Comparison of ENCODE assay signal across 8 cellular contexts in genomic region chr1:20194770-20195463, GRCh38. TPM values are rescaled to one million over a fixed set of nuclear protein-coding genes. Genes with fewer than 3 reads are reported as not detected.
A peak's percentile ranks its signal among the peaks of the same experiment; 100 is the strongest.
DNase-seq lines count a peak whose midpoint lies in the region; ATAC-seq and TF ChIP-seq lines count a peak whose summit lies in the region.

No MANE protein-coding gene starts in this region.

- H3K36me3 Mint-ChIP-seq in CD4-positive, alpha-beta T cell (ENCODE audit: low read depth): no peaks in the 10 kb centered on the region
- H3K36me3 Mint-ChIP-seq in activated naive CD4-positive, alpha-beta T cell treated with anti-CD3 and anti-CD28 coated beads for 36 hours (ENCODE audit: low read depth): no peaks in the 10 kb centered on the region

- no peaks in the 10 kb centered on the region for H3K9me2 ChIP-seq in SK-N-SH

- peak; percentile 59 to 78 (median 68) for DNase-seq in CD4-positive, alpha-beta T cell
- peak in 60 of 76 experiments; percentile 14 to 76 (median 54) for DNase-seq in HUDEP-2 (lab: John Stamatoyannopoulos, UW; ENCODE audit: unreplicated experiment in 76 of 76)
- DNase-seq in SK-N-SH: peak; percentile 57
- peak; percentile 88 for DNase-seq in activated naive CD4-positive, alpha-beta T cell treated with anti-CD3 and anti-CD28 coated beads for 36 hours
- peak; percentile 80 for DNase-seq in Right ventricle myocardium inferior (ENCODE audit: missing footprints)
- DNase-seq in psoas muscle: peak; percentile 65 to 82

- no peak overlapping the region for H3K9ac ChIP-seq in SK-N-SH

- no peak for TF ChIP-seq EP300 in SK-N-SH (IDR thresholded peaks at IDR 0.05; ENCODE audit: borderline replicate concordance in 1 of 2, low read depth in 1 of 2, low read length in 1 of 2)

- no peaks in the 10 kb centered on the region for H3K4me1 Mint-ChIP-seq in CD4-positive, alpha-beta T cell (ENCODE audit: low read depth)
- no peaks in the 10 kb centered on the region for H3K4me1 Mint-ChIP-seq in activated naive CD4-positive, alpha-beta T cell treated with anti-CD3 and anti-CD28 coated beads for 36 hours (ENCODE audit: low read depth)

- peak; percentile 72 for TF ChIP-seq CTCF in CD4-positive, alpha-beta T cell (IDR thresholded peaks at IDR 0.05)
- peak; percentile 69 for TF ChIP-seq CTCF in SK-N-SH (IDR thresholded peaks at IDR 0.05)
- TF ChIP-seq CTCF in psoas muscle (IDR thresholded peaks at IDR 0.05): peak; percentile 79

- H3K4me3 Mint-ChIP-seq in CD4-positive, alpha-beta T cell: no peak overlapping the region
- H3K4me3 Mint-ChIP-seq in activated naive CD4-positive, alpha-beta T cell treated with anti-CD3 and anti-CD28 coated beads for 36 hours: no peak overlapping the region

- no peaks in the 10 kb centered on the region for H3K27me3 ChIP-seq in CD4-positive, alpha-beta T cell (ENCODE audit: control insufficient read depth, insufficient read depth, low read length)
- H3K27me3 ChIP-seq in SK-N-SH (ENCODE audit: insufficient read depth) (peaks cover 12% of the 10 kb centered on the region; the same call in 1 of the 2 replicates), psoas muscle (ENCODE audit: insufficient read depth in 3 of 3, low read length in 2 of 3) (peaks cover 0 to 2% (median 0%) of the 10 kb centered on the region in 3 donors)

- POLR2A ChIA-PET in CD4-positive, alpha-beta T cell (lab: Charles Lee): no interaction called here
- POLR2A ChIA-PET in SK-N-SH (lab: Yijun Ruan, JAX): no interaction called here

- H3K27ac ChIP-seq in CD4-positive, alpha-beta T cell (ENCODE audit: low read depth, low read length): no peak overlapping the region
- H3K27ac ChIP-seq in SK-N-SH (ENCODE audit: low read depth in 2 of 2, low read length in 1 of 2): no peak overlapping the region
- no peak overlapping the region for H3K27ac ChIP-seq in psoas muscle

- no peak overlapping the region for H2AFZ ChIP-seq in SK-N-SH (ENCODE audit: low read depth)

- H3K4me1 ChIP-seq in SK-N-SH (ENCODE audit: control insufficient read depth in 1 of 2, insufficient read depth in 2 of 2, low read depth in 1 of 2, low read length in 1 of 2) (no peaks in the 10 kb centered on the region; a peak in 1 of 4 replicates), psoas muscle (peaks cover 4% of the 10 kb centered on the region)

- no peaks in the 10 kb centered on the region for H4K20me1 ChIP-seq in SK-N-SH (ENCODE audit: insufficient read depth)

- peak; percentile 45 for TF ChIP-seq RAD21 in SK-N-SH (IDR thresholded peaks at IDR 0.05; ENCODE audit: low read length)

- 43% methylated on average over 15 of the region's 15 CpGs for WGBS in SK-N-SH (ENCODE audit: low lambda C conversion rate)
- WGBS in psoas muscle, 3 donors: 22 to 31% (median 24%) methylated on average over 15 of the region's 15 CpGs

- no peaks in the 10 kb centered on the region for H3K9me3 Mint-ChIP-seq in CD4-positive, alpha-beta T cell
- H3K9me3 Mint-ChIP-seq in activated naive CD4-positive, alpha-beta T cell treated with anti-CD3 and anti-CD28 coated beads for 36 hours: no peaks in the 10 kb centered on the region

- intact Hi-C loops in CD4-positive, alpha-beta T cell (cut with DNase I, micrococcal nuclease): loop anchor here (1.0 to 10.0 kb wide), 7 partner anchors 43 to 297 kb away; partner anchors contain the start of gene PLA2G2A (in 1 of the 2)
- intact Hi-C loops in activated naive CD4-positive, alpha-beta T cell treated with anti-CD3 and anti-CD28 coated beads for 36 hours (cut with micrococcal nuclease): loop anchor here (1.0 kb wide), 5 partner anchors 9 to 277 kb away; partner anchors contain the start of genes PLA2G2C and UBXN10
- intact Hi-C loops in Right ventricle myocardium inferior (cut with DNase I) (loop anchor here (2.0 to 5.0 kb wide), 3 partner anchors 30 to 278 kb away; no protein-coding TSS in a partner anchor), psoas muscle (cut with DNase I) (loop anchor here (2.0 to 5.0 kb wide), 3 partner anchors 218 to 278 kb away; partner anchors contain the start of gene PLA2G2A (in 1 of the 2))

- H3K27ac Mint-ChIP-seq in CD4-positive, alpha-beta T cell: no peak overlapping the region
- H3K27ac Mint-ChIP-seq in activated naive CD4-positive, alpha-beta T cell treated with anti-CD3 and anti-CD28 coated beads for 36 hours: no peak overlapping the region

- no peak overlapping the region for H3K4me2 ChIP-seq in SK-N-SH

- peak overlapping the region in 1 of 2 experiments; percentile 49; a peak in 1 of 4 replicates for H3K4me3 ChIP-seq in SK-N-SH (ENCODE audit: low read depth in 2 of 2, low read length in 1 of 2)
- no peak overlapping the region for H3K4me3 ChIP-seq in psoas muscle

- H3K9me3 ChIP-seq in CD4-positive, alpha-beta T cell (ENCODE audit: control insufficient read depth, low read length): no peaks in the 10 kb centered on the region
- H3K9me3 ChIP-seq in SK-N-SH: no peaks in the 10 kb centered on the region
- no peaks in the 10 kb centered on the region for H3K9me3 ChIP-seq in psoas muscle

- H3K79me2 ChIP-seq in SK-N-SH (ENCODE audit: insufficient read depth): no peaks in the 10 kb centered on the region

- no peaks in the 10 kb centered on the region for H3F3A ChIP-seq in SK-N-SH (replicated peaks; ENCODE audit: insufficient read depth)

- H3K27me3 Mint-ChIP-seq in CD4-positive, alpha-beta T cell: peaks cover 5% of the 10 kb centered on the region
- H3K27me3 Mint-ChIP-seq in activated naive CD4-positive, alpha-beta T cell treated with anti-CD3 and anti-CD28 coated beads for 36 hours (ENCODE audit: low read depth): peaks cover 2% of the 10 kb centered on the region

- CTCF ChIA-PET in CD4-positive, alpha-beta T cell (lab: Charles Lee): interaction anchor here (0.8 to 2.4 kb wide), 9 partner anchors 12 to 277 kb away, joined by 3 to 9 read pairs (median 4); no protein-coding TSS in a partner anchor
- CTCF ChIA-PET in SK-N-SH (lab: Yijun Ruan, JAX): interaction anchor here (0.7 to 3.7 kb wide), 11 partner anchors 10 to 236 kb away, joined by 3 to 21 read pairs (median 4); no protein-coding TSS in a partner anchor
- CTCF ChIA-PET in activated naive CD4-positive, alpha-beta T cell treated with anti-CD3 and anti-CD28 coated beads for 36 hours (lab: Charles Lee): interaction anchor here (0.7 to 6.1 kb wide), 14 partner anchors 11 to 301 kb away, joined by 3 to 75 read pairs (median 8); no protein-coding TSS in a partner anchor

- no peaks in the 10 kb centered on the region for H3K36me3 ChIP-seq in SK-N-SH (replicated peaks in 1 of 2; ENCODE audit: control insufficient read depth in 1 of 2, insufficient read depth in 2 of 2, low read length in 1 of 2)
- no peaks in the 10 kb centered on the region for H3K36me3 ChIP-seq in psoas muscle (ENCODE audit: insufficient read depth in 1 of 2, low read depth in 1 of 2)

- ATAC-seq in CD4-positive, alpha-beta T cell (ENCODE audit: poor library complexity): peak; percentile 67
- ATAC-seq in Right ventricle myocardium inferior (peak; percentile 83), psoas muscle (peak; percentile 83 to 95 (median 87)), GM21447 (IDR thresholded peaks at IDR 0.05; ENCODE audit: unreplicated experiment) (no peak), HG02885 (IDR thresholded peaks at IDR 0.05; ENCODE audit: poor library complexity, unreplicated experiment) (no peak)

TF ChIP-seq in SK-N-SH, 30 proteins besides CTCF, POLR2A, EP300 and RAD21 (continues in another document):
- TF ChIP-seq, protein P1, sequence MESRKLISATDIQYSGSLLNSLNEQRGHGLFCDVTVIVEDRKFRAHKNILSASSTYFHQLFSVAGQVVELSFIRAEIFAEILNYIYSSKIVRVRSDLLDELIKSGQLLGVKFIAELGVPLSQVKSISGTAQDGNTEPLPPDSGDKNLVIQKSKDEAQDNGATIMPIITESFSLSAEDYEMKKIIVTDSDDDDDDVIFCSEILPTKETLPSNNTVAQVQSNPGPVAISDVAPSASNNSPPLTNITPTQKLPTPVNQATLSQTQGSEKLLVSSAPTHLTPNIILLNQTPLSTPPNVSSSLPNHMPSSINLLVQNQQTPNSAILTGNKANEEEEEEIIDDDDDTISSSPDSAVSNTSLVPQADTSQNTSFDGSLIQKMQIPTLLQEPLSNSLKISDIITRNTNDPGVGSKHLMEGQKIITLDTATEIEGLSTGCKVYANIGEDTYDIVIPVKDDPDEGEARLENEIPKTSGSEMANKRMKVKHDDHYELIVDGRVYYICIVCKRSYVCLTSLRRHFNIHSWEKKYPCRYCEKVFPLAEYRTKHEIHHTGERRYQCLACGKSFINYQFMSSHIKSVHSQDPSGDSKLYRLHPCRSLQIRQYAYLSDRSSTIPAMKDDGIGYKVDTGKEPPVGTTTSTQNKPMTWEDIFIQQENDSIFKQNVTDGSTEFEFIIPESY (IDR thresholded peaks at IDR 0.05; ENCODE audit: borderline replicate concordance, low read depth): no peak
- TF ChIP-seq NRF1 (IDR thresholded peaks at IDR 0.05; ENCODE audit: low read depth, low read length) (peak; percentile 6; the same call in 1 of the 2 replicates), MAX (IDR thresholded peaks at IDR 0.05; ENCODE audit: low read depth) (no peak), GABPA (IDR thresholded peaks at IDR 0.05; ENCODE audit: low read depth) (no peak), RFX5 (IDR thresholded peaks at IDR 0.05; ENCODE audit: low read length) (no peak)

RNA-seq across cellular contexts. Expression of gene PLA2G2C, which starts 8.6 kb away (rescaled TPM):
- total RNA-seq in CD4-positive, alpha-beta T cell: not detected
- polyA plus RNA-seq in SK-N-SH (2012; rRNA removed) (not detected in 2 replicates), psoas muscle (not detected)
- polyA plus RNA-seq in SK-N-SH (2012; cell fraction: cytosol; rRNA removed): not detected in 2 replicates
- polyA plus RNA-seq in SK-N-SH (2012; cell fraction: nucleus; rRNA removed): not detected in 2 replicates
- under 1 TPM; 0.94 to 0.95 TPM for total RNA-seq in activated naive CD4-positive, alpha-beta T cell treated with anti-CD3 and anti-CD28 coated beads for 36 hours
- total RNA-seq in Right ventricle myocardium inferior (not detected), psoas muscle (not detected)

RNA-seq across cellular contexts. Expression of gene UBXN10, which starts 9.0 kb away (rescaled TPM):
- total RNA-seq in CD4-positive, alpha-beta T cell: under 1 TPM; 0.22 to 0.44 TPM
- not detected in 2 replicates for polyA plus RNA-seq in SK-N-SH (2012; rRNA removed)
- under 0.01 TPM in 1 of 2 replicates, not detected in the other for polyA plus RNA-seq in SK-N-SH (2012; cell fraction: cytosol; rRNA removed)
- polyA plus RNA-seq in SK-N-SH (2012; cell fraction: nucleus; rRNA removed): not detected in 2 replicates
- under 1 TPM; 0.27 to 0.33 TPM for total RNA-seq in activated naive CD4-positive, alpha-beta T cell treated with anti-CD3 and anti-CD28 coated beads for 36 hours
- total RNA-seq in Right ventricle myocardium inferior: 1.9 TPM
- under 1 TPM; 0.12 to 0.48 (median 0.26) TPM for total RNA-seq in psoas muscle
- polyA plus RNA-seq in psoas muscle: under 1 TPM; 0.04 to 0.17 (median 0.07) TPM

RNA-seq across cellular contexts. Expression of gene PLA2G2F, which starts 55.8 kb away (rescaled TPM):
- not detected for total RNA-seq in CD4-positive, alpha-beta T cell
- polyA plus RNA-seq in SK-N-SH (2012; rRNA removed) (not detected in 2 replicates), psoas muscle (under 1 TPM in 1 of 3 donors, not detected in 2; 0.03 TPM)
- polyA plus RNA-seq in SK-N-SH (2012; cell fraction: cytosol; rRNA removed): not detected in 2 replicates
- polyA plus RNA-seq in SK-N-SH (2012; cell fraction: nucleus; rRNA removed): 0.01 TPM in 1 of 2 replicates, not detected in the other
- total RNA-seq in activated naive CD4-positive, alpha-beta T cell treated with anti-CD3 and anti-CD28 coated beads for 36 hours: not detected
- total RNA-seq in Right ventricle myocardium inferior (not detected), psoas muscle (not detected)

Comparison
In these comparisons a context has a peak if more than half of its experiments do, and no peak if none do; other contexts are left out.
1. ATAC-seq: peak in CD4-positive, alpha-beta T cell (single experiment), Right ventricle myocardium inferior (single experiment) and psoas muscle (4 of 4); none in GM21447 (single experiment) and HG02885 (single experiment).
2. Peak in every context shown above with its lines, with median percentiles within 50 percentile points of each other: DNase-seq and CTCF ChIP-seq.